1 cellular context compared by ENCODE assay signal in genomic region chr18:79384151-79384807, GRCh38.
TF ChIP-seq lines count a peak whose summit lies in the region.

No MANE protein-coding gene starts in this region.

TF ChIP-seq in SK-N-SH, 30 proteins besides CTCF, POLR2A, EP300 and RAD21:
- no peak for TF ChIP-seq REST (IDR thresholded peaks at IDR 0.05; ENCODE audit: low read depth, low read length)
- TF ChIP-seq MXI1 (IDR thresholded peaks at IDR 0.05; ENCODE audit: low read depth, low read length), result no peak
- no peak for TF ChIP-seq ZBTB33 (IDR thresholded peaks at IDR 0.05; ENCODE audit: borderline replicate concordance, low read depth)
- TF ChIP-seq CHD2 (IDR thresholded peaks at IDR 0.05; ENCODE audit: low read length, partially characterized antibody), result no peak
- TF ChIP-seq FOSL2 (IDR thresholded peaks at IDR 0.05; ENCODE audit: borderline replicate concordance, low read depth), result no peak
- TF ChIP-seq PBX3 (IDR thresholded peaks at IDR 0.05), result no peak
- TF ChIP-seq RCOR1 (IDR thresholded peaks at IDR 0.05; ENCODE audit: low read length), result no peak
- no peak for TF ChIP-seq MEF2A (IDR thresholded peaks at IDR 0.05; ENCODE audit: borderline replicate concordance, low read depth)
- no peak for TF ChIP-seq TEAD4 (IDR thresholded peaks at IDR 0.05; ENCODE audit: borderline replicate concordance, insufficient read depth)
- TF ChIP-seq JUND (IDR thresholded peaks at IDR 0.05), result no peak
- TF ChIP-seq TCF12 (IDR thresholded peaks at IDR 0.05), result no peak
- TF ChIP-seq YY1 (IDR thresholded peaks at IDR 0.05; ENCODE audit: low read depth), result no peak
- TF ChIP-seq EZH2phosphoT487 (IDR thresholded peaks at IDR 0.05; ENCODE audit: borderline replicate concordance, low read depth), result no peak
TF ChIP-seq in SK-N-SH: peak in this region for 0.
